ENCODE assay signal across 8 cellular contexts in the genomic region with DNA sequence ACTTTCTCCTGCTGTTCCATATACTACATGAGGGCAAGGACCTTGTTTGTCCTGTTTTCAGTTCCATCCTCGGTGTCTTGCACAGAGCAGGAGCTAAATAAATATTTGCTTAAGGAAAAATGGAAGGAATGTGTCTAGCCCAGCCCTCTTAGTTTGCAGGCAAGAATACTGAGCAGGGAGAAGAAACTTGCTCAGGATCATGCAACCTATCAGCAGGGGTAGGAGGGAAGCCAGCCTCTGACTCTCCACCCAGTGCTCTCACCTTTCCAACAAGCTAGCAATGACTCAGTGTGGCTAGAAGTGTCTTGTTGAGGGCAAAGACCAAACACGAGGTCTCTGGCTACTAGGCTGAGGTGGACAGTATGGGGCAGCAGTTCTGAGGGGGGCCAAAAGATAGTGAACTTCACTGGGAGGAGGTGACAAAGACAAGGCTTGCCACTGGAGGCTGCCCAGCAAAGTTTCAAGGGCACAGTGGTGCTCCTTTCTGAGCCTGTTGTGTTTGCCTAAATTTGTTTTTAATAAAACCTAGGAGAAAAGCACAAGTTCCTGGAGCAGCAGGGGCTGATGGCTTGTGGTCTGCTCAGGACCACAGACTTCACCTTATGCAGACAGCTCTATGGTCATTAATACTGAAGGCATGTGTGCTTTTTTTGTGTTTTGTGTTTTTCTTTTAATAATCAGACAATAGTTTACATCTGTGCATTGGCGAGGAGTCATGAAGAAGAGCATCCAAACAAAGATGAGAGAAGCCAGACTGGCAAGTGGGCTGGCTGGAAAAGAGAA. TPM values are rescaled to one million over a fixed set of nuclear protein-coding genes. Genes with fewer than 3 reads are reported as not detected.
DNase-seq lines count a peak whose midpoint lies in the region; ATAC-seq, FAIRE-seq and TF ChIP-seq lines count a peak whose summit lies in the region.

No MANE protein-coding gene starts in this region.

- ATAC-seq in left cardiac atrium: peak; percentile 55 to 76
- no peak for ATAC-seq in HG03025 (IDR thresholded peaks at IDR 0.05; ENCODE audit: low FRiP score, unreplicated experiment)
- ATAC-seq in CD4-positive, alpha-beta T cell (ENCODE audit: poor library complexity): no peak
- ATAC-seq in HG02678 (IDR thresholded peaks at IDR 0.05; ENCODE audit: unreplicated experiment): no peak

- no peak for FAIRE-seq in small intestine (lab: Jason Lieb, UNC)

- no peak overlapping the region for H3K4me3 Mint-ChIP-seq in CD4-positive, alpha-beta T cell

- peak overlapping the region; percentile 69 for H3K4me2 ChIP-seq in GM23248 (ENCODE audit: unreplicated experiment)

- POLR2A ChIA-PET in CD4-positive, alpha-beta T cell (lab: Charles Lee): no interaction called here

- H3K27ac ChIP-seq in GM23248: peak overlapping the region; percentile 94
- peak overlapping the region; percentile 78 to 93 for H3K27ac ChIP-seq in ascending aorta
- peak overlapping the region in 1 of 2 donors; percentile 27 for H3K27ac ChIP-seq in small intestine (ENCODE audit: low read depth in 1 of 2, low read length in 1 of 2)
- no peak overlapping the region for H3K27ac ChIP-seq in CD4-positive, alpha-beta T cell (ENCODE audit: low read depth, low read length)

- no peak overlapping the region for H3K27ac Mint-ChIP-seq in CD4-positive, alpha-beta T cell

- H3K9me3 Mint-ChIP-seq in CD4-positive, alpha-beta T cell: peaks cover 3% of the 10 kb centered on the region

- no peak for TF ChIP-seq CTCF in ascending aorta (IDR thresholded peaks at IDR 0.05)
- TF ChIP-seq CTCF in CD4-positive, alpha-beta T cell (IDR thresholded peaks at IDR 0.05): no peak

- no peaks in the 10 kb centered on the region for H4K20me1 ChIP-seq in GM23248 (ENCODE audit: insufficient read depth)

- H3F3A ChIP-seq in GM23248 (ENCODE audit: insufficient read depth): peaks cover 42% of the 10 kb centered on the region

- H3K4me1 ChIP-seq in GM23248 (ENCODE audit: insufficient read depth) (peaks cover 37% of the 10 kb centered on the region), ascending aorta (peaks cover 23 to 31% of the 10 kb centered on the region in 2 donors), small intestine (ENCODE audit: control insufficient read depth in 2 of 2, insufficient read depth in 1 of 2, low read depth in 1 of 2, low read length in 1 of 2) (peaks cover 2 to 34% of the 10 kb centered on the region in 2 donors)

- H3K9me3 ChIP-seq in GM23248 (ENCODE audit: low read depth) (no peaks in the 10 kb centered on the region), ascending aorta (peaks cover 9% of the 10 kb centered on the region in 2 donors), small intestine (ENCODE audit: control insufficient read depth, low read depth) (no peaks in the 10 kb centered on the region)
- H3K9me3 ChIP-seq in CD4-positive, alpha-beta T cell (ENCODE audit: control insufficient read depth, low read length): no peaks in the 10 kb centered on the region

- CTCF ChIA-PET in CD4-positive, alpha-beta T cell (lab: Charles Lee): no interaction called here

- H3K9ac ChIP-seq in GM23248: peak overlapping the region; percentile 67

- DNase-seq in GM23248 (peak; percentile 80), ascending aorta (ENCODE audit: low spot score in 2 of 2) (no peak), left cardiac atrium (peak; percentile 42), small intestine (peak; percentile 75), NCI-H2227 treated with DMSO at 0.1 percent for 48 hours (lab: John Stamatoyannopoulos, UW) (no peak)
- DNase-seq in CD4-positive, alpha-beta T cell: no peak

- no peaks in the 10 kb centered on the region for H3K36me3 Mint-ChIP-seq in CD4-positive, alpha-beta T cell (ENCODE audit: low read depth)

- no peaks in the 10 kb centered on the region for H3K4me1 Mint-ChIP-seq in CD4-positive, alpha-beta T cell (ENCODE audit: low read depth)

- WGBS in GM23248 (ENCODE audit: low coverage in 1 of 2, low lambda C conversion rate in 2 of 2, missing lambda C conversion rate in 2 of 2), 2 experiments: 8 to 15% methylated on average over 3 of the region's 3 CpGs
- 40 to 49% (median 45%) methylated on average over 3 of the region's 3 CpGs for WGBS in small intestine, 3 donors

- H3K27me3 ChIP-seq in GM23248 (replicated peaks; ENCODE audit: insufficient read depth): no peaks in the 10 kb centered on the region
- no peaks in the 10 kb centered on the region for H3K27me3 ChIP-seq in ascending aorta
- no peaks in the 10 kb centered on the region for H3K27me3 ChIP-seq in small intestine (ENCODE audit: control insufficient read depth in 2 of 2, insufficient read depth in 2 of 2, low read length in 2 of 2)
- H3K27me3 ChIP-seq in CD4-positive, alpha-beta T cell (ENCODE audit: control insufficient read depth, insufficient read depth, low read length): no peaks in the 10 kb centered on the region

- no peaks in the 10 kb centered on the region for H3K27me3 Mint-ChIP-seq in CD4-positive, alpha-beta T cell

- intact Hi-C loops in ascending aorta (cut with DNase I): loop anchor here (1.0 to 2.0 kb wide), 5 partner anchors 34 to 282 kb away; no protein-coding TSS in a partner anchor
- intact Hi-C loops in left cardiac atrium (cut with DNase I): loop anchor here in 1 of 2 donors (2.0 kb wide), 1 partner anchor 92 kb away; no protein-coding TSS in a partner anchor
- intact Hi-C loops in CD4-positive, alpha-beta T cell (cut with DNase I, micrococcal nuclease): no loop called here

- in situ Hi-C loops in GM23248 (cut with MboI): no loop called here

- H3K9me2 ChIP-seq in GM23248 (ENCODE audit: insufficient read depth): no peaks in the 10 kb centered on the region

- no peaks in the 10 kb centered on the region for H3K79me2 ChIP-seq in GM23248 (ENCODE audit: insufficient read depth)

- H2AFZ ChIP-seq in GM23248: no peak overlapping the region

- H3K4me3 ChIP-seq in GM23248 (peak overlapping the region; percentile 52), ascending aorta (no peak overlapping the region), small intestine (ENCODE audit: low read depth in 1 of 2, low read length in 2 of 2) (no peak overlapping the region)

- no peaks in the 10 kb centered on the region for H3K36me3 ChIP-seq in GM23248 (ENCODE audit: low read depth)
- H3K36me3 ChIP-seq in ascending aorta: no peaks in the 10 kb centered on the region
- H3K36me3 ChIP-seq in small intestine (ENCODE audit: control insufficient read depth in 2 of 2, insufficient read depth in 2 of 2, low read length in 2 of 2): no peaks in the 10 kb centered on the region

RNA-seq across cellular contexts. Expression of gene CTAGE1, which starts 49.1 kb away (rescaled TPM):
- 0.11 TPM in 1 of 2 replicates, not detected in the other for total RNA-seq in GM23248 (2014; rRNA removed; shearing (Covaris generic))
- polyA plus RNA-seq in GM23248 (2016; fragmentation: Nextera tagmentation; extraction: Ambion mirVana) (0.06 TPM in 1 of 2 replicates, not detected in the other), small intestine (not detected)
- total RNA-seq in ascending aorta (not detected), left cardiac atrium (not detected)
- total RNA-seq in CD4-positive, alpha-beta T cell: not detected

Comparison
In these comparisons a context has a peak if more than half of its experiments do, and no peak if none do; other contexts are left out.
1. DNase-seq: peak in GM23248 (single experiment), left cardiac atrium (single experiment) and small intestine (single experiment); none in ascending aorta (0 of 2), NCI-H2227 treated with DMSO at 0.1 percent for 48 hours (single experiment) and CD4-positive, alpha-beta T cell (0 of 10).
2. ATAC-seq: peak in left cardiac atrium (2 of 2); none in HG03025 (single experiment), CD4-positive, alpha-beta T cell (single experiment) and HG02678 (single experiment).